1 cellular context compared by ENCODE assay signal in genomic region chr10:84511709-84512108, GRCh38.
TF ChIP-seq lines count a peak whose summit lies in the region.

No MANE protein-coding gene starts in this region.

TF ChIP-seq in SK-N-SH, 30 proteins besides CTCF, POLR2A, EP300 and RAD21 (continued from another document):
- TF ChIP-seq FOSL2 (IDR thresholded peaks at IDR 0.05; ENCODE audit: borderline replicate concordance, low read depth) (no peak), TEAD4 (IDR thresholded peaks at IDR 0.05; ENCODE audit: borderline replicate concordance, insufficient read depth) (no peak), POLR2AphosphoS5 (IDR thresholded peaks at IDR 0.05; ENCODE audit: low read depth, low read length) (no peak), PBX3 (IDR thresholded peaks at IDR 0.05) (peak; percentile 17; the same call in 1 of the 2 replicates), EZH2phosphoT487 (IDR thresholded peaks at IDR 0.05; ENCODE audit: borderline replicate concordance, low read depth) (no peak), CHD2 (IDR thresholded peaks at IDR 0.05; ENCODE audit: low read length, partially characterized antibody) (peak; percentile 84), TCF12 (IDR thresholded peaks at IDR 0.05) (peak; percentile 46; the same call in 1 of the 2 replicates), RFX5 (IDR thresholded peaks at IDR 0.05; ENCODE audit: low read length) (no peak), NRF1 (IDR thresholded peaks at IDR 0.05; ENCODE audit: low read depth, low read length) (no peak), SMC3 (IDR thresholded peaks at IDR 0.05; ENCODE audit: low read depth, low read length) (no peak), FOXM1 (IDR thresholded peaks at IDR 0.05; ENCODE audit: low read depth) (no peak), USF2 (IDR thresholded peaks at IDR 0.05; ENCODE audit: borderline replicate concordance, low read depth, low read length) (no peak), RCOR1 (IDR thresholded peaks at IDR 0.05; ENCODE audit: low read length) (peak; percentile 90), YY1 (IDR thresholded peaks at IDR 0.05; ENCODE audit: low read depth) (no peak), ELF1 (IDR thresholded peaks at IDR 0.05) (no peak), MEF2A (IDR thresholded peaks at IDR 0.05; ENCODE audit: borderline replicate concordance, low read depth) (no peak), GATA2 (CRISPR knock-in tag; IDR thresholded peaks at IDR 0.05) (peak; percentile 82), IRF3 (IDR thresholded peaks at IDR 0.05; ENCODE audit: low read depth, low read length) (no peak), USF1 (IDR thresholded peaks at IDR 0.05; ENCODE audit: borderline replicate concordance, low read depth) (no peak), JUND (IDR thresholded peaks at IDR 0.05) (no peak)
